ENCODE assay signal across 17 cellular contexts in genomic region chr16:973366-973765, GRCh38. TPM values are rescaled to one million over a fixed set of nuclear protein-coding genes. Genes with fewer than 3 reads are reported as not detected.
"Had no signal": no experiment of that assay in that cellular context is flagged by ENCODE, and none has a peak within 500 bp of the region (broad histone marks: within the 10 kb centered on the region; RNA-seq: fewer than 3 reads in every experiment).

No MANE protein-coding gene starts in this region.

- H3K4me3 ChIP-seq: adrenal gland, esophagus muscularis mucosa, left ventricle myocardium inferior, psoas muscle, SK-N-MC, thoracic aorta, vagina had no signal

- H3K27me3 ChIP-seq: adrenal gland, vagina had no signal

- H3K4me3 Mint-ChIP-seq: activated B cell treated with CpG ODN at 0.5 μM for 24 hours; activated CD4-positive, alpha-beta T cell treated with anti-CD3 and anti-CD28 coated beads, Interleukin-2, amount 10 ng/mL, durations not matched to agents 24 days and 14 days; activated naive CD4-positive, alpha-beta T cell treated with anti-CD3 and anti-CD28 coated beads for 36 hours; activated T-helper 17 cell treated with anti-CD3 and anti-CD28 coated beads, Interleukin-2, amount 50 U/mL, for 72 hours had no signal

- H3K9me3 Mint-ChIP-seq: activated B cell treated with CpG ODN at 0.5 μM for 24 hours; activated CD4-positive, alpha-beta T cell treated with anti-CD3 and anti-CD28 coated beads, Interleukin-2, amount 10 ng/mL, durations not matched to agents 24 days and 14 days; activated naive CD4-positive, alpha-beta T cell treated with anti-CD3 and anti-CD28 coated beads for 36 hours; activated T-helper 17 cell treated with anti-CD3 and anti-CD28 coated beads, Interleukin-2, amount 50 U/mL, for 72 hours had no signal

- H3K27ac ChIP-seq: adrenal gland, esophagus muscularis mucosa, left ventricle myocardium inferior, neutrophil, SK-N-MC, thoracic aorta, vagina had no signal

- H3K27me3 Mint-ChIP-seq: activated T-helper 17 cell treated with anti-CD3 and anti-CD28 coated beads, Interleukin-2, amount 50 U/mL, for 72 hours had no signal

- DNase-seq: activated B cell treated with CpG ODN at 0.5 μM for 24 hours; activated CD4-positive, alpha-beta T cell treated with anti-CD3 and anti-CD28 coated beads, Interleukin-2, amount 10 ng/mL, durations not matched to agents 24 days and 14 days; activated naive CD4-positive, alpha-beta T cell treated with anti-CD3 and anti-CD28 coated beads for 36 hours; adrenal gland; left ventricle myocardium inferior; mesendoderm; psoas muscle; stimulated activated CD4-positive, alpha-beta T cell treated with anti-CD3 and anti-CD28 coated beads, Interleukin-12 subunit alpha, Interleukin-12 subunit beta, amount 100 ng/mL, for 4 hours; stimulated activated naive CD4-positive, alpha-beta T cell treated with Interleukin-2 at 50 U/mL for 16 hours; T-helper 2 cell had no signal

- H3K27ac Mint-ChIP-seq: activated B cell treated with CpG ODN at 0.5 μM for 24 hours; activated CD4-positive, alpha-beta T cell treated with anti-CD3 and anti-CD28 coated beads, Interleukin-2, amount 10 ng/mL, durations not matched to agents 24 days and 14 days; activated naive CD4-positive, alpha-beta T cell treated with anti-CD3 and anti-CD28 coated beads for 36 hours; activated T-helper 17 cell treated with anti-CD3 and anti-CD28 coated beads, Interleukin-2, amount 50 U/mL, for 72 hours had no signal

- H3K9me3 ChIP-seq: adrenal gland, esophagus muscularis mucosa, neutrophil, psoas muscle, thoracic aorta, vagina had no signal

- ATAC-seq: activated T-helper 17 cell treated with anti-CD3 and anti-CD28 coated beads, Interleukin-2, amount 50 U/mL, for 72 hours had no signal

- H3K36me3 ChIP-seq: adrenal gland, neutrophil, thoracic aorta, vagina had no signal

RNA-seq across cellular contexts. Expression of gene SOX8, which starts 8.2 kb away (rescaled TPM):
- total RNA-seq: fibroblast of villous mesenchyme had no signal
